ENCODE assay signal across 1 cellular context in genomic region chr13:50015750-50016149, GRCh38.
TF ChIP-seq lines count a peak whose summit lies in the region.

No MANE protein-coding gene starts in this region.

TF ChIP-seq in GM23338, 12 proteins besides CTCF, POLR2A, EP300 and RAD21:
- TF ChIP-seq ZNF462 (CRISPR knock-in tag; IDR thresholded peaks at IDR 0.05), result 0 out of 2 replicates have a peak, but pooled peaks have one; percentile 13
- no peak for TF ChIP-seq NANOG (IDR thresholded peaks at IDR 0.05; ENCODE audit: borderline replicate concordance)
